25 cellular contexts compared by ENCODE assay signal in genomic region chr1:67228791-67229190, GRCh38.
"Had no signal": no experiment of that assay in that cellular context is flagged by ENCODE, and none has a peak within 500 bp of the region (broad histone marks: within the 10 kb centered on the region; RNA-seq: fewer than 3 reads in every experiment).

No MANE protein-coding gene starts in this region.

- H3K27ac Mint-ChIP-seq: activated naive CD4-positive, alpha-beta T cell treated with anti-CD3 and anti-CD28 coated beads, Interleukin-2, amount 10 ng/mL, durations not matched to agents 7 days and 5 days; activated naive CD8-positive, alpha-beta T cell treated with anti-CD3 and anti-CD28 coated beads, Interleukin-2, amount 50 U/mL, for 24 hours; endodermal cell; memory B cell; nephron progenitor cell; stimulated activated naive CD8-positive, alpha-beta T cell treated with anti-CD3 and anti-CD28 coated beads, Interleukin-15, Interleukin-2, amounts not matched to agents 100 ng/mL and 50 ng/mL, for 24 hours; WTC11 had no signal

- H3K27me3 ChIP-seq: gastroesophageal sphincter, pancreas, right atrium auricular region, tibial artery had no signal

- ATAC-seq: activated naive CD8-positive, alpha-beta T cell treated with anti-CD3 and anti-CD28 coated beads, Interleukin-2, amount 50 U/mL, for 24 hours; gastroesophageal sphincter; left cardiac atrium; pancreas; psoas muscle; WTC11 had no signal

- H3K9me3 Mint-ChIP-seq: activated naive CD8-positive, alpha-beta T cell treated with anti-CD3 and anti-CD28 coated beads, Interleukin-2, amount 50 U/mL, for 24 hours; endodermal cell; stimulated activated naive CD8-positive, alpha-beta T cell treated with anti-CD3 and anti-CD28 coated beads, Interleukin-15, Interleukin-2, amounts not matched to agents 100 ng/mL and 50 ng/mL, for 24 hours had no signal

- H3K4me3 ChIP-seq: gastroesophageal sphincter, pancreas, psoas muscle, right atrium auricular region, tibial artery had no signal

- H3K9me3 ChIP-seq: pancreas, psoas muscle, right atrium auricular region, tibial artery had no signal

- H3K36me3 Mint-ChIP-seq: memory B cell, WTC11 had no signal

- H3K27me3 Mint-ChIP-seq: activated naive CD4-positive, alpha-beta T cell treated with anti-CD3 and anti-CD28 coated beads, Interleukin-2, amount 10 ng/mL, durations not matched to agents 7 days and 5 days; stimulated activated naive CD8-positive, alpha-beta T cell treated with anti-CD3 and anti-CD28 coated beads, Interleukin-15, Interleukin-2, amounts not matched to agents 100 ng/mL and 50 ng/mL, for 24 hours had no signal

- DNase-seq: activated CD4-positive, alpha-beta T cell treated with anti-CD3 and anti-CD28 coated beads for 4 hours; activated CD4-positive, alpha-beta T cell treated with anti-CD3 and anti-CD28 coated beads, Interleukin-2, amount 50 U/mL, for 48 hours; activated CD8-positive, alpha-beta memory T cell treated with anti-CD3 and anti-CD28 coated beads, Interleukin-2, amount 50 U/mL, for 48 hours; activated effector memory CD4-positive, alpha-beta T cell treated with anti-CD3 and anti-CD28 coated beads, Interleukin-2, amount 50 U/mL, for 16 hours; activated naive CD4-positive, alpha-beta T cell treated with anti-CD3 and anti-CD28 coated beads, Interleukin-2, amount 10 ng/mL, durations not matched to agents 7 days and 5 days; activated naive CD8-positive, alpha-beta T cell treated with anti-CD3 and anti-CD28 coated beads, Interleukin-2, amount 50 U/mL, for 24 hours; activated T-cell treated with anti-CD3 and anti-CD28 coated beads, Interleukin-2, amount 50 U/mL, for 48 hours; cerebellar nuclear complex; cortex of kidney; endodermal cell; head of caudate nucleus; hypothalamus; islet precursor cell; left cardiac atrium; nephron progenitor cell; pancreas; psoas muscle; stimulated activated CD4-positive, alpha-beta T cell treated with anti-CD3 and anti-CD28 coated beads, Interleukin-4, amount 100 ng/mL, for 4 hours; T-helper 9 cell; tibial artery had no signal

- H3K4me3 Mint-ChIP-seq: activated naive CD4-positive, alpha-beta T cell treated with anti-CD3 and anti-CD28 coated beads, Interleukin-2, amount 10 ng/mL, durations not matched to agents 7 days and 5 days; activated naive CD8-positive, alpha-beta T cell treated with anti-CD3 and anti-CD28 coated beads, Interleukin-2, amount 50 U/mL, for 24 hours; endodermal cell; memory B cell; nephron progenitor cell; stimulated activated naive CD8-positive, alpha-beta T cell treated with anti-CD3 and anti-CD28 coated beads, Interleukin-15, Interleukin-2, amounts not matched to agents 100 ng/mL and 50 ng/mL, for 24 hours; WTC11 had no signal

- H3K4me1 Mint-ChIP-seq: endodermal cell, memory B cell, nephron progenitor cell had no signal

- H3K36me3 ChIP-seq: gastroesophageal sphincter, pancreas, right atrium auricular region, tibial artery had no signal

- H3K4me1 ChIP-seq: gastroesophageal sphincter, psoas muscle, right atrium auricular region, tibial artery had no signal
